ENCODE assay signal across 1 cellular context in the genomic region with DNA sequence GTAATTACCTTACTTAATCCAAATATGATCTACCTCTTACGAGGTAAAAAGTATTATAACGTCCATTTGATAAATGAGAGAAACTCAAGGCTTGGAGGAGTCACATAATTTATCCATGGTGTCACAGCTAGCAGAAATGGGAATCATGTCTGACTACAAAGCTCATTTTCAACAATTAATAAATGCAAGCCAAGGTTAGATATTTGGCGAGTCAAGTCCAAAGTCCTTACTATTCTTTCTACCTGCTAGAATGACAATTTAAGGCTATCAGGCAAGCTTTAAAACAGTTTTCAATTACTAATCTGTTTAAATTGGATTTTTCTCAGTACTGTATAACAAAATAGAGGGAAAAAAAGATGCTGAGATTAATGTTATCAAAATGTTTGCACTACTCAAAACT.
TF ChIP-seq lines count a peak whose summit lies in the region.

No MANE protein-coding gene starts in this region.

TF ChIP-seq in A549, 52 proteins besides CTCF, POLR2A, EP300 and RAD21 (continued from another document):
- TF ChIP-seq TP53 (CRISPR knock-in tag; IDR thresholded peaks at IDR 0.05) (no peak), TFCP2L1 (CRISPR knock-in tag; IDR thresholded peaks at IDR 0.05) (no peak), NPAS2 (CRISPR knock-in tag; IDR thresholded peaks at IDR 0.05; ENCODE audit: borderline replicate concordance) (no peak), MAFK (IDR thresholded peaks at IDR 0.05; ENCODE audit: partially characterized antibody) (no peak)
- TF ChIP-seq, protein P1, sequence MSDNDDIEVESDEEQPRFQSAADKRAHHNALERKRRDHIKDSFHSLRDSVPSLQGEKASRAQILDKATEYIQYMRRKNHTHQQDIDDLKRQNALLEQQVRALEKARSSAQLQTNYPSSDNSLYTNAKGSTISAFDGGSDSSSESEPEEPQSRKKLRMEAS (IDR thresholded peaks at IDR 0.05), result no peak
